In the genomic region with DNA sequence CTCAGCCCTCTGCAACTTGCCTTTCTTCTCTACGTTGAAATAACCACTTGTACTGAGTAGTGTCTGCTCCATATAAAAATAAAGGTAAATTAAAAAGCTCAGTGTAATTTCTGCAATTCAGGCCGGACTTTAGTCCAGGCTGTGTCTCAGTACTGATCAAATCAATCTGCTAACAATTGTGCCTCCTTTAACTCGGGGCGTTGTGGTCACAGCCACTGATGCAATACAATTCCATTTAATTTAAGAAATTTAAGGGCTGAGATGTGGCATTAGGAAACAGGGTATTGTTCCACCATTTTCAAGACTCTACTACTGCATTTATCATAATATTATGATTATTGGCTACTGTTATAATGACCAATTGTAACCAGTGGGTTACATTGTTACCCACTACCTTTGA, we compare ENCODE assay signal across 29 cellular contexts.
"Had no signal": no experiment of that assay in that cellular context is flagged by ENCODE, and none has a peak within 500 bp of the region (broad histone marks: within the 10 kb centered on the region; RNA-seq: fewer than 3 reads in every experiment).

No MANE protein-coding gene starts in this region.

- H3K9me3 ChIP-seq: neutrophil, ovary, psoas muscle, right lobe of liver, sigmoid colon, stomach, thoracic aorta, thyroid gland, tibial nerve, upper lobe of left lung had no signal

- H3K79me2 ChIP-seq: parathyroid adenoma had no signal

- H3K9ac ChIP-seq: parathyroid adenoma had no signal

- H2AFZ ChIP-seq: parathyroid adenoma had no signal

- H3K27ac Mint-ChIP-seq: naive thymus-derived CD8-positive, alpha-beta T cell; natural killer cell treated with Interleukin-12 subunit alpha and Interleukin-12 subunit beta and Interleukin-15 and Interleukin-18, amount 100 ng/mL, for 72 hours; nephron progenitor cell; progenitor cell of endocrine pancreas; stimulated activated effector memory CD8-positive, alpha-beta T cell treated with anti-CD3 and anti-CD28 coated beads, Interleukin-12 subunit alpha, Interleukin-12 subunit beta, amount 100 ng/mL, for 72 hours; stimulated activated naive B cell treated with anti-CD40 and anti-IgM and Interleukin-4, amounts not matched to agents 10 μg/mL and 1 μg/mL and 100 μg/mL, for 72 hours; stimulated activated naive CD8-positive, alpha-beta T cell treated with anti-CD3 and anti-CD28 coated beads, Interleukin-15, Interleukin-2, amounts not matched to agents 100 ng/mL and 50 ng/mL, for 24 hours had no signal

- ATAC-seq: naive thymus-derived CD8-positive, alpha-beta T cell; natural killer cell treated with Interleukin-12 subunit alpha and Interleukin-12 subunit beta and Interleukin-15 and Interleukin-18, amount 100 ng/mL, for 72 hours; psoas muscle; right cardiac atrium; right lobe of liver; stimulated activated effector memory CD8-positive, alpha-beta T cell treated with anti-CD3 and anti-CD28 coated beads, Interleukin-12 subunit alpha, Interleukin-12 subunit beta, amount 100 ng/mL, for 72 hours; stimulated activated naive B cell treated with anti-CD40 and anti-IgM and Interleukin-4, amounts not matched to agents 10 μg/mL and 1 μg/mL and 100 μg/mL, for 72 hours had no signal

- H3K27me3 ChIP-seq: ovary, right lobe of liver, sigmoid colon, stomach, thyroid gland, tibial nerve, upper lobe of left lung had no signal

- H3K4me1 Mint-ChIP-seq: naive thymus-derived CD8-positive, alpha-beta T cell; nephron progenitor cell; neural crest cell; stimulated activated effector memory CD8-positive, alpha-beta T cell treated with anti-CD3 and anti-CD28 coated beads, Interleukin-12 subunit alpha, Interleukin-12 subunit beta, amount 100 ng/mL, for 72 hours; stimulated activated naive B cell treated with anti-CD40 and anti-IgM and Interleukin-4, amounts not matched to agents 10 μg/mL and 1 μg/mL and 100 μg/mL, for 72 hours had no signal

- H3K4me1 ChIP-seq: parathyroid adenoma, psoas muscle, right lobe of liver, stomach, thyroid gland, tibial nerve, upper lobe of left lung had no signal

- H3K9me3 Mint-ChIP-seq: natural killer cell treated with Interleukin-12 subunit alpha and Interleukin-12 subunit beta and Interleukin-15 and Interleukin-18, amount 100 ng/mL, for 72 hours; nephron progenitor cell; neural crest cell; stimulated activated effector memory CD8-positive, alpha-beta T cell treated with anti-CD3 and anti-CD28 coated beads, Interleukin-12 subunit alpha, Interleukin-12 subunit beta, amount 100 ng/mL, for 72 hours had no signal

- H3K27ac ChIP-seq: neutrophil, ovary, parathyroid adenoma, psoas muscle, right lobe of liver, sigmoid colon, stomach, thoracic aorta, thyroid gland, tibial nerve, upper lobe of left lung had no signal

- H3K36me3 Mint-ChIP-seq: natural killer cell treated with Interleukin-12 subunit alpha and Interleukin-12 subunit beta and Interleukin-15 and Interleukin-18, amount 100 ng/mL, for 72 hours; stimulated activated effector memory CD8-positive, alpha-beta T cell treated with anti-CD3 and anti-CD28 coated beads, Interleukin-12 subunit alpha, Interleukin-12 subunit beta, amount 100 ng/mL, for 72 hours; stimulated activated naive B cell treated with anti-CD40 and anti-IgM and Interleukin-4, amounts not matched to agents 10 μg/mL and 1 μg/mL and 100 μg/mL, for 72 hours had no signal

- H3K4me3 ChIP-seq: ovary, psoas muscle, right lobe of liver, sigmoid colon, stomach, thoracic aorta, thyroid gland, tibial nerve, upper lobe of left lung had no signal

- H3K36me3 ChIP-seq: neutrophil, ovary, right lobe of liver, sigmoid colon, stomach, thoracic aorta, thyroid gland, tibial nerve, upper lobe of left lung had no signal

- DNase-seq: naive thymus-derived CD8-positive, alpha-beta T cell; nephron progenitor cell; nucleus accumbens; ovary; posterior cingulate gyrus; psoas muscle; right cardiac atrium; right lobe of liver; sigmoid colon; small intestine; stimulated activated CD4-positive, alpha-beta T cell treated with anti-CD3 and anti-CD28 coated beads, Interleukin-15, amount 100 ng/mL, for 24 hours; stimulated activated CD4-positive, alpha-beta T cell treated with anti-CD3 and anti-CD28 coated beads, Interleukin-2, amount 100 ng/mL, for 24 hours; stimulated activated CD4-positive, alpha-beta T cell treated with anti-CD3 and anti-CD28 coated beads, Interleukin-2, amount 100 ng/mL, for 48 hours; stimulated activated CD4-positive, alpha-beta T cell treated with anti-CD3 and anti-CD28 coated beads, Interleukin-4, amount 100 ng/mL, for 24 hours; stimulated activated naive B cell treated with anti-CD40 and anti-IgM and Interleukin-4, amounts not matched to agents 10 μg/mL and 1 μg/mL and 100 μg/mL, for 72 hours; stimulated activated naive CD4-positive, alpha-beta T cell treated with Interleukin-2 at 50 U/mL for 16 hours; stomach; thyroid gland; trophoblast cell; upper lobe of left lung had no signal

- H3K4me3 Mint-ChIP-seq: naive thymus-derived CD8-positive, alpha-beta T cell; natural killer cell treated with Interleukin-12 subunit alpha and Interleukin-12 subunit beta and Interleukin-15 and Interleukin-18, amount 100 ng/mL, for 72 hours; nephron progenitor cell; neural crest cell; stimulated activated effector memory CD8-positive, alpha-beta T cell treated with anti-CD3 and anti-CD28 coated beads, Interleukin-12 subunit alpha, Interleukin-12 subunit beta, amount 100 ng/mL, for 72 hours; stimulated activated naive B cell treated with anti-CD40 and anti-IgM and Interleukin-4, amounts not matched to agents 10 μg/mL and 1 μg/mL and 100 μg/mL, for 72 hours; stimulated activated naive CD8-positive, alpha-beta T cell treated with anti-CD3 and anti-CD28 coated beads, Interleukin-15, Interleukin-2, amounts not matched to agents 100 ng/mL and 50 ng/mL, for 24 hours had no signal
